Comparison of ENCODE assay signal across 8 cellular contexts in genomic region chr3:160400048-160400630, GRCh38. TPM values are rescaled to one million over a fixed set of nuclear protein-coding genes. Genes with fewer than 3 reads are reported as not detected.
DNase-seq lines count a peak whose midpoint lies in the region; ATAC-seq and TF ChIP-seq lines count a peak whose summit lies in the region.

No MANE protein-coding gene starts in this region.

- H3K9ac ChIP-seq in adipocyte (ENCODE audit: low read length): peak overlapping the region; percentile 92

- in situ Hi-C loops in Panc1 (cut with HindIII; ENCODE audit: low pct_unique_long_range_greater_than_20kb, low sequenced_read_pairs): no loop called here

- ATAC-seq in HG02943 (IDR thresholded peaks at IDR 0.05; ENCODE audit: low read depth, unreplicated experiment) (peak; percentile 13), Panc1 (peak; percentile 31), heart right ventricle (peak in 7 of 8 donors; percentile 8 to 61 (median 23))

- POLR2A ChIA-PET in Panc1 (lab: Charles Lee) (no interaction called here), HEK293T (lab: Yijun Ruan, JAX) (interaction anchor here (1.1 to 1.3 kb wide), 3 partner anchors 10 to 175 kb away, joined by 3 to 4 read pairs (median 3); partner anchors contain the start of gene C3orf80)

- H3K27me3 Mint-ChIP-seq in progenitor cell of endocrine pancreas: no peaks in the 10 kb centered on the region

- 0% methylated on average over 44 of the region's 44 CpGs for WGBS in heart right ventricle, 2 donors

- DNase-seq in NCI-H82 (lab: John Stamatoyannopoulos, UW) (peak; percentile 72), NCI-H82 treated with DMSO at 0.1 percent for 48 hours (lab: John Stamatoyannopoulos, UW; ENCODE audit: unreplicated experiment) (no peak), Panc1 (ENCODE audit: low read depth, low spot score) (no peak), adipocyte (ENCODE audit: low read depth) (peak; percentile 81), heart right ventricle (peak; percentile 37 to 42), progenitor cell of endocrine pancreas (ENCODE audit: low spot score, unreplicated experiment) (peak; percentile 30), HEK293T (ENCODE audit: extremely low spot score) (no peak)

- peak overlapping the region; percentile 71 to 99 for H3K4me3 ChIP-seq in Panc1 (ENCODE audit: low read depth in 2 of 2, low read length in 2 of 2)
- H3K4me3 ChIP-seq in adipocyte (ENCODE audit: low read length): peak overlapping the region; percentile 98
- H3K4me3 ChIP-seq in heart right ventricle: peak overlapping the region; percentile 59 to 88 (median 81)

- peaks cover 2% of the 10 kb centered on the region for H3K36me3 Mint-ChIP-seq in progenitor cell of endocrine pancreas (ENCODE audit: insufficient read depth)

- H3K4me1 ChIP-seq in Panc1 (ENCODE audit: control insufficient read depth, insufficient read depth, low read length) (peaks cover 25% of the 10 kb centered on the region), adipocyte (ENCODE audit: control insufficient read depth, insufficient read depth, low read length) (peaks cover 42% of the 10 kb centered on the region), heart right ventricle (peaks cover 2 to 51% (median 29%) of the 10 kb centered on the region in 9 donors)

- H3K9me3 ChIP-seq in Panc1 (ENCODE audit: control insufficient read depth, insufficient read depth, low read depth, low read length) (no peaks in the 10 kb centered on the region), adipocyte (ENCODE audit: control insufficient read depth, low read length) (no peaks in the 10 kb centered on the region), heart right ventricle (no peaks in the 10 kb centered on the region)

- peak overlapping the region; percentile 100 for H3K27ac Mint-ChIP-seq in progenitor cell of endocrine pancreas

- intact Hi-C loops in Panc1 (cut with micrococcal nuclease; ENCODE audit: unreplicated experiment) (no loop called here), heart right ventricle (cut with DNase I) (no loop called here)

- peak overlapping the region; percentile 96 for H3K4me3 Mint-ChIP-seq in progenitor cell of endocrine pancreas (ENCODE audit: low read depth)

- peaks cover 40% of the 10 kb centered on the region for H3K4me1 Mint-ChIP-seq in progenitor cell of endocrine pancreas (ENCODE audit: low read depth)

- CTCF ChIA-PET in Panc1 (lab: Charles Lee) (no interaction called here), HEK293T (lab: Yijun Ruan, JAX) (no interaction called here)

- H3K36me3 ChIP-seq in Panc1 (ENCODE audit: control insufficient read depth, insufficient read depth, low read length) (peaks cover 28% of the 10 kb centered on the region), adipocyte (ENCODE audit: control insufficient read depth, insufficient read depth, low read length, severe bottlenecking) (no peaks in the 10 kb centered on the region), heart right ventricle (peaks cover 0 to 10% (median 0%) of the 10 kb centered on the region in 9 donors)

- no peaks in the 10 kb centered on the region for H3K9me3 Mint-ChIP-seq in progenitor cell of endocrine pancreas (ENCODE audit: low read depth)

- H3K27ac ChIP-seq in Panc1 (ENCODE audit: low read length) (peak overlapping the region; percentile 100), heart right ventricle (peak overlapping the region; percentile 70 to 95 (median 84))

- TF ChIP-seq CTCF in Panc1 (IDR thresholded peaks at IDR 0.05) (no peak), heart right ventricle (IDR thresholded peaks at IDR 0.05) (no peak), progenitor cell of endocrine pancreas (IDR thresholded peaks at IDR 0.05; ENCODE audit: unreplicated experiment) (no peak)

- H3K27me3 ChIP-seq in Panc1 (ENCODE audit: control insufficient read depth, insufficient read depth, low read length) (no peaks in the 10 kb centered on the region), adipocyte (replicated peaks; ENCODE audit: control insufficient read depth, insufficient read depth, low read length) (no peaks in the 10 kb centered on the region), heart right ventricle (no peaks in the 10 kb centered on the region)

- no TSS peak for BruUV-seq in Panc1 (replicated peaks; lab: Mats Ljungman, UMichigan)

TF ChIP-seq in HEK293T, 16 proteins besides CTCF, POLR2A, EP300 and RAD21:
- TF ChIP-seq ARNT (IDR thresholded peaks at IDR 0.05) (no peak), NFRKB (IDR thresholded peaks at IDR 0.05) (no peak), FOXK2 (IDR thresholded peaks at IDR 0.05) (no peak), FOXA1 (IDR thresholded peaks at IDR 0.05) (no peak), SUZ12 (IDR thresholded peaks at IDR 0.05) (no peak), HDGF (IDR thresholded peaks at IDR 0.05; ENCODE audit: borderline replicate concordance) (no peak), CTBP1 (IDR thresholded peaks at IDR 0.05; ENCODE audit: borderline replicate concordance) (no peak), BHLHE40 (IDR thresholded peaks at IDR 0.05; ENCODE audit: borderline replicate concordance) (no peak)

RNA-seq across cellular contexts. Expression of gene SMC4, which starts 0.7 kb away (rescaled TPM):
- total RNA-seq in Panc1 (2021; ENCODE audit: unreplicated experiment) (160 TPM), heart right ventricle (10 to 100 TPM; 10.6 to 36.2 (median 17.3) TPM), progenitor cell of endocrine pancreas (79.1 and 83.2 TPM in 2 replicates)
- 57.2 TPM for polyA plus RNA-seq in Panc1 (2012; ENCODE audit: insufficient read length)
- polyA plus RNA-seq in heart right ventricle: 10 to 100 TPM in 1 of 2 donors, 1 to 10 TPM in 1; 8.9 to 38.6 TPM

RNA-seq across cellular contexts. Expression of gene IFT80, which starts 1.1 kb away (rescaled TPM):
- 35.1 TPM for total RNA-seq in Panc1 (2021; ENCODE audit: unreplicated experiment)
- 19.5 TPM for polyA plus RNA-seq in Panc1 (2012; ENCODE audit: insufficient read length)
- 10 to 100 TPM in 9 of 10 donors, 1 to 10 TPM in 1; 6.9 to 16.3 (median 14.4) TPM for total RNA-seq in heart right ventricle
- polyA plus RNA-seq in heart right ventricle: 10 to 100 TPM in 1 of 2 donors, 1 to 10 TPM in 1; 5.3 to 14.4 TPM
- total RNA-seq in progenitor cell of endocrine pancreas: 48.1 and 52.4 TPM in 2 replicates

RNA-seq across cellular contexts. Expression of gene TRIM59, which starts 49.4 kb away (rescaled TPM):
- 27.9 TPM for total RNA-seq in Panc1 (2021; ENCODE audit: unreplicated experiment)
- 9.2 TPM for polyA plus RNA-seq in Panc1 (2012; ENCODE audit: insufficient read length)
- 1 to 10 TPM in 1 of 10 donors, under 1 TPM in 8, not detected in 1; 0.10 to 2.8 (median 0.60) TPM for total RNA-seq in heart right ventricle
- under 1 TPM; 0.15 to 0.25 TPM for polyA plus RNA-seq in heart right ventricle
- 24.5 and 24.8 TPM in 2 replicates for total RNA-seq in progenitor cell of endocrine pancreas

Comparison
In these comparisons a context has a peak if more than half of its experiments do, and no peak if none do; other contexts are left out.
1. DNase-seq: peak in NCI-H82 (single experiment), adipocyte (single experiment), heart right ventricle (2 of 2) and progenitor cell of endocrine pancreas (single experiment); none in NCI-H82 treated with DMSO at 0.1 percent for 48 hours (single experiment), Panc1 (single experiment) and HEK293T (single experiment).
2. Peak in every context shown above with its lines, with median percentiles within 50 percentile points of each other: ATAC-seq and H3K4me3 ChIP-seq.